Comparison of ENCODE assay signal across 15 cellular contexts in genomic region chr2:167114018-167114417, GRCh38.
"Had no signal": no experiment of that assay in that cellular context is flagged by ENCODE, and none has a peak within 500 bp of the region (broad histone marks: within the 10 kb centered on the region; RNA-seq: fewer than 3 reads in every experiment).

No MANE protein-coding gene starts in this region.

- ATAC-seq: activated CD4-positive, CD25-positive, alpha-beta regulatory T cell treated with anti-CD3 and anti-CD28 coated beads, Interleukin-2, amount 50 U/mL, for 24 hours; activated CD8-positive, alpha-beta memory T cell treated with anti-CD3 and anti-CD28 coated beads, Interleukin-2, amount 10 ng/mL, durations not matched to agents 7 days and 5 days; pancreas; T-helper 17 cell had no signal

- H3K9me3 ChIP-seq: colonic mucosa, pancreas, upper lobe of left lung had no signal

- FAIRE-seq: endothelial cell of umbilical vein, pancreas had no signal

- H3K4me3 ChIP-seq: cardiac muscle cell, colonic mucosa, hepatocyte, pancreas, upper lobe of left lung had no signal

- DNase-seq: activated CD4-positive, alpha-beta T cell treated with anti-CD3 and anti-CD28 coated beads, Interleukin-2, amount 50 U/mL, for 48 hours; activated CD8-positive, alpha-beta memory T cell treated with anti-CD3 and anti-CD28 coated beads, Interleukin-2, amount 10 ng/mL, durations not matched to agents 7 days and 5 days; activated effector memory CD4-positive, alpha-beta T cell treated with Interleukin-2 at 50 U/mL for 16 hours; activated T-cell treated with anti-CD3 and anti-CD28 coated beads, Interleukin-2, amount 50 U/mL, for 24 hours; colonic mucosa; effector CD4-positive, alpha-beta T cell; pancreas; stimulated activated CD4-positive, alpha-beta T cell treated with anti-CD3 and anti-CD28 coated beads, Interleukin-15, amount 100 ng/mL, for 24 hours; stimulated activated CD4-positive, alpha-beta T cell treated with anti-CD3 and anti-CD28 coated beads, Interleukin-4, amount 100 ng/mL, for 24 hours; T-helper 17 cell; upper lobe of left lung had no signal

- H3K27me3 ChIP-seq: cardiac muscle cell, colonic mucosa, hepatocyte, pancreas, upper lobe of left lung had no signal

- H3K27ac ChIP-seq: cardiac muscle cell, colonic mucosa, hepatocyte, pancreas, upper lobe of left lung had no signal
